ENCODE assay signal across 19 cellular contexts in genomic region chr10:28914721-28915120, GRCh38.
"Had no signal": no experiment of that assay in that cellular context is flagged by ENCODE, and none has a peak within 500 bp of the region (broad histone marks: within the 10 kb centered on the region; RNA-seq: fewer than 3 reads in every experiment).

No MANE protein-coding gene starts in this region.

- ATAC-seq: left lobe of liver; natural killer cell; right cardiac atrium; stimulated activated naive B cell treated with anti-CD40 and anti-IgM and Interleukin-4, amounts not matched to agents 10 μg/mL and 1 μg/mL and 100 μg/mL, for 72 hours had no signal

- H3K9me3 ChIP-seq: colonic mucosa, spleen, tibial nerve had no signal

- DNase-seq: activated CD4-positive, alpha-beta memory T cell treated with anti-CD3 and anti-CD28 coated beads for 36 hours; activated gamma-delta T cell; activated naive CD8-positive, alpha-beta T cell treated with anti-CD3 and anti-CD28 coated beads for 36 hours; activated T-cell treated with anti-CD3 and anti-CD28 coated beads, Interleukin-2, amount 50 U/mL, for 48 hours; anterior cingulate cortex; colonic mucosa; effector CD8-positive, alpha-beta T cell; glutamatergic neuron; immature natural killer cell; mammary epithelial cell; natural killer cell; posterior cingulate gyrus; right cardiac atrium; spleen; stimulated activated CD4-positive, alpha-beta T cell treated with anti-CD3 and anti-CD28 coated beads, Interleukin-1b, Interleukin-23, amount 100 ng/mL, for 48 hours; stimulated activated naive B cell treated with anti-CD40 and anti-IgM and Interleukin-4, amounts not matched to agents 10 μg/mL and 1 μg/mL and 100 μg/mL, for 72 hours had no signal

- H3K27me3 ChIP-seq: cardiac muscle cell, colonic mucosa, spleen, tibial nerve had no signal

- H3K4me1 ChIP-seq: colonic mucosa, spleen had no signal

- H3K27ac ChIP-seq: cardiac muscle cell, colonic mucosa, spleen, tibial nerve had no signal

- H3K4me3 ChIP-seq: cardiac muscle cell, colonic mucosa, spleen, tibial nerve had no signal

- H3K36me3 ChIP-seq: cardiac muscle cell, colonic mucosa, spleen, tibial nerve had no signal
